Comparison of ENCODE assay signal across 1 cellular context in genomic region chr14:22650046-22650739, GRCh38.
TF ChIP-seq lines count a peak whose summit lies in the region.

No MANE protein-coding gene starts in this region.

TF ChIP-seq in A549, 52 proteins besides CTCF, POLR2A, EP300 and RAD21 (continued from another document):
- TF ChIP-seq, protein P1, sequence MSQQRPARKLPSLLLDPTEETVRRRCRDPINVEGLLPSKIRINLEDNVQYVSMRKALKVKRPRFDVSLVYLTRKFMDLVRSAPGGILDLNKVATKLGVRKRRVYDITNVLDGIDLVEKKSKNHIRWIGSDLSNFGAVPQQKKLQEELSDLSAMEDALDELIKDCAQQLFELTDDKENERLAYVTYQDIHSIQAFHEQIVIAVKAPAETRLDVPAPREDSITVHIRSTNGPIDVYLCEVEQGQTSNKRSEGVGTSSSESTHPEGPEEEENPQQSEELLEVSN (IDR thresholded peaks at IDR 0.05; ENCODE audit: borderline replicate concordance, low read depth) = no peak
- TF ChIP-seq, protein P2, sequence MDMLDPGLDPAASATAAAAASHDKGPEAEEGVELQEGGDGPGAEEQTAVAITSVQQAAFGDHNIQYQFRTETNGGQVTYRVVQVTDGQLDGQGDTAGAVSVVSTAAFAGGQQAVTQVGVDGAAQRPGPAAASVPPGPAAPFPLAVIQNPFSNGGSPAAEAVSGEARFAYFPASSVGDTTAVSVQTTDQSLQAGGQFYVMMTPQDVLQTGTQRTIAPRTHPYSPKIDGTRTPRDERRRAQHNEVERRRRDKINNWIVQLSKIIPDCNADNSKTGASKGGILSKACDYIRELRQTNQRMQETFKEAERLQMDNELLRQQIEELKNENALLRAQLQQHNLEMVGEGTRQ (IDR thresholded peaks at IDR 0.05) = no peak
- TF ChIP-seq NPAS2 (CRISPR knock-in tag; IDR thresholded peaks at IDR 0.05; ENCODE audit: borderline replicate concordance) (no peak), CBX8 (IDR thresholded peaks at IDR 0.05) (no peak), BHLHE40 (IDR thresholded peaks at IDR 0.05; ENCODE audit: low read depth, low read length) (no peak), GATA3 (IDR thresholded peaks at IDR 0.05; ENCODE audit: borderline replicate concordance) (no peak), FOSB (CRISPR knock-in tag; IDR thresholded peaks at IDR 0.05) (no peak), ZC3H11A (IDR thresholded peaks at IDR 0.05) (no peak), NR3C1 (IDR thresholded peaks at IDR 0.05) (no peak), CEBPB (IDR thresholded peaks at IDR 0.05) (no peak), EHMT2 (IDR thresholded peaks at IDR 0.05; ENCODE audit: low read depth) (no peak), HMGXB4 (CRISPR knock-in tag; IDR thresholded peaks at IDR 0.05; ENCODE audit: borderline replicate concordance) (no peak), JUNB (IDR thresholded peaks at IDR 0.05) (no peak), REST (IDR thresholded peaks at IDR 0.05) (no peak)
- TF ChIP-seq, protein P3, sequence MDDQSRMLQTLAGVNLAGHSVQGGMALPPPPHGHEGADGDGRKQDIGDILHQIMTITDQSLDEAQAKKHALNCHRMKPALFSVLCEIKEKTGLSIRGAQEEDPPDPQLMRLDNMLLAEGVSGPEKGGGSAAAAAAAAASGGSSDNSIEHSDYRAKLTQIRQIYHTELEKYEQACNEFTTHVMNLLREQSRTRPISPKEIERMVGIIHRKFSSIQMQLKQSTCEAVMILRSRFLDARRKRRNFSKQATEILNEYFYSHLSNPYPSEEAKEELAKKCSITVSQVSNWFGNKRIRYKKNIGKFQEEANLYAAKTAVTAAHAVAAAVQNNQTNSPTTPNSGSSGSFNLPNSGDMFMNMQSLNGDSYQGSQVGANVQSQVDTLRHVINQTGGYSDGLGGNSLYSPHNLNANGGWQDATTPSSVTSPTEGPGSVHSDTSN (IDR thresholded peaks at IDR 0.05) = no peak
